ENCODE assay signal across 8 cellular contexts in the genomic region with DNA sequence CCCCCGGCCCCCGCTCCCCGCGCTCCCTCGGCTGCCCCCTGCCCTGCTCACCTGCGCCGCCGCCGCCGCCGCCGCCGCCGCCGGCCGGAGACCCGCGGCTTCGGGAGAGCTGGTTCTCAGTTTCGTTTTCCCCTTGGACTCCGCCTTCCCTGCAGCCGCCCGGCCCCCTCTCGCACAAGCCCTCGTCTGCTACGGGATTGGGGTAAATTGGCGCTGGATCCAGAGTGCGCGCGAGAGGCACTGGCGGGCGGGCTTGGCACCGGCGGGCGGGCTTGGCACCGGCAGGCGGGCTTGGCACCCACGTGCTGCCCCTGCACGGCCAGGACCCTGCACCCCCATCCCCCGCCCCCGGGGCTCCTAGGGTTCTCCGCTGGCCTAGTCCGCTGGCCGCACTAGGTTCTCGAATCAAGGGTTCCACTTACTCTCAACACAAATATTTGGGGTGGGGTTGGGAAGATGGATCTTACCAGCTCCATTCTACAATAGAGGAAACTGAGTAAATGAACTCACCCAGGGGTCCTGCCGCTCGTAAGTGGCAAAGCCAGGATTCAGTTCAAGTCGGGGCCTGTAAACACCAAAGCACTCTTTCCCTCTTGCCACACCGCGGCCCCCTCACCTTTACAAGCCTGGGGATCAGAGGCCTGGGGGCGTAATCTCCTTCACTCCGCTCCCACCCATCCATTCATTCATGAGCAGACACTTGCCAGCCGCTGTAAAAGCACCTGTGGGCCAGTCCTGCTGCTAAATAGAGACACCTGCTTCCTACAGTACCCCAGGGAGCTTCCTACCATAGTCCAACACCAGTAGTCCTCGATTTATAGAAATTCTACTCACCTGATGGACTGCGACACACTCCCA. TPM values are rescaled to one million over a fixed set of nuclear protein-coding genes. Genes with fewer than 3 reads are reported as not detected.
DNase-seq lines count a peak whose midpoint lies in the region; ATAC-seq and TF ChIP-seq lines count a peak whose summit lies in the region.

A gene (minus strand): TSS at position 124 of the 858 bp plus-strand sequence. CDS start 9,174 bp downstream, outside the sequence.

- H2AFZ ChIP-seq in hepatocyte = peak within 1 kb of the TSS; percentile 82

- H3K4me1 ChIP-seq in hepatocyte (ENCODE audit: insufficient read depth) = no peaks in the 10 kb centered on the region
- no peaks in the 10 kb centered on the region for H3K4me1 ChIP-seq in aorta (ENCODE audit: control insufficient read depth in 1 of 2, insufficient read depth in 2 of 2, low read length in 2 of 2)

- H3K4me2 ChIP-seq in hepatocyte = peak within 1 kb of the TSS; percentile 88

- DNase-seq in NCI-H2029 (lab: John Stamatoyannopoulos, UW) = peak; percentile 82
- peak; percentile 82 for DNase-seq in T-helper 9 cell
- peak; percentile 61 for DNase-seq in astrocyte of the cerebellum (ENCODE audit: low read depth)
- DNase-seq in hepatocyte (ENCODE audit: low spot score) = peak; percentile 92
- peak; percentile 78 for DNase-seq in retina
- DNase-seq in aorta = peak; percentile 93 to 94

- H3K4me3 ChIP-seq in astrocyte of the cerebellum (ENCODE audit: low read depth, low read length) (peak within 1 kb of the TSS; percentile 91), hepatocyte (peak within 1 kb of the TSS; percentile 50), aorta (ENCODE audit: low read length in 2 of 2) (peak within 1 kb of the TSS; percentile 92 to 100)

- WGBS in hepatocyte (ENCODE audit: low lambda C conversion rate, missing lambda C conversion rate) = 41% methylated on average over 10 of the region's 55 CpGs
- WGBS in aorta, 2 donors = 14 to 39% methylated on average over 19 to 55 of the region's 55 CpGs

- peaks cover 4% of the 10 kb centered on the region for H4K20me1 ChIP-seq in hepatocyte (ENCODE audit: insufficient read depth, poor library complexity, severe bottlenecking)

- H3K36me3 ChIP-seq in hepatocyte (replicated peaks; ENCODE audit: insufficient read depth, low read depth) = no peaks in the 10 kb centered on the region
- no peaks in the 10 kb centered on the region for H3K36me3 ChIP-seq in aorta (ENCODE audit: control insufficient read depth in 1 of 2, insufficient read depth in 2 of 2, low read length in 1 of 2)

- no peaks in the 10 kb centered on the region for H3K9me2 ChIP-seq in hepatocyte (replicated peaks; ENCODE audit: insufficient read depth)

- ATAC-seq in GM18508 (IDR thresholded peaks at IDR 0.05; ENCODE audit: insufficient read depth, unreplicated experiment) (peak; percentile 72), HG02973 (IDR thresholded peaks at IDR 0.05; ENCODE audit: unreplicated experiment) (peak; percentile 85), aorta (ENCODE audit: low FRiP score) (peak; percentile 93)

- H3K9me3 ChIP-seq in hepatocyte (ENCODE audit: low read depth) (no peaks in the 10 kb centered on the region), aorta (ENCODE audit: control insufficient read depth, low read length) (no peaks in the 10 kb centered on the region)

- TF ChIP-seq CTCF in astrocyte of the cerebellum (IDR thresholded peaks at IDR 0.05; ENCODE audit: low read depth, low read length, missing control alignments) (no peak), hepatocyte (IDR thresholded peaks at IDR 0.05; ENCODE audit: poor library complexity) (no peak)

- intact Hi-C loops in aorta (cut with DNase I) = no loop called here

- no peaks in the 10 kb centered on the region for H3K27me3 ChIP-seq in hepatocyte
- no peaks in the 10 kb centered on the region for H3K27me3 ChIP-seq in aorta (ENCODE audit: control insufficient read depth in 1 of 2, insufficient read depth in 2 of 2, low read length in 1 of 2)

- H3K27ac ChIP-seq in hepatocyte (peak within 1 kb of the TSS; percentile 96), aorta (ENCODE audit: low read depth in 1 of 2, low read length in 2 of 2) (peak within 1 kb of the TSS; percentile 26 to 57)

- H3K79me2 ChIP-seq in hepatocyte = peaks cover 39% of the 10 kb centered on the region

- in situ Hi-C loops in astrocyte of the cerebellum (cut with HindIII; ENCODE audit: low sequenced_read_pairs) = no loop called here

RNA-seq across cellular contexts. Expression of the gene that starts here (rescaled TPM):
- total RNA-seq in hepatocyte (35.6 and 38.4 TPM in 2 replicates), aorta (10 to 100 TPM; 47.1 to 49.5 TPM)
- polyA plus RNA-seq in hepatocyte (22.2 and 27.8 TPM in 2 replicates), aorta (1 to 10 TPM; 8.4 to 9.7 TPM)

Comparison
In these comparisons a context has a peak if more than half of its experiments do, and no peak if none do; other contexts are left out.
1. Peak in every context shown above with its lines: DNase-seq, ATAC-seq, H3K4me3 ChIP-seq and H3K27ac ChIP-seq.